In genomic region chr1:238101923-238102322, GRCh38 we compare ENCODE assay signal across 6 cellular contexts.
"Had no signal": no experiment of that assay in that cellular context is flagged by ENCODE, and none has a peak within 500 bp of the region (broad histone marks: within the 10 kb centered on the region; RNA-seq: fewer than 3 reads in every experiment).

No MANE protein-coding gene starts in this region.

- H3K27ac Mint-ChIP-seq: IgD-negative memory B cell had no signal

- H3K36me3 Mint-ChIP-seq: IgD-negative memory B cell had no signal

- H3K4me1 Mint-ChIP-seq: IgD-negative memory B cell had no signal

- ATAC-seq: HepG2, K562 had no signal

- H3K27me3 Mint-ChIP-seq: IgD-negative memory B cell had no signal

- H3K4me3 Mint-ChIP-seq: IgD-negative memory B cell had no signal

- H3K4me3 ChIP-seq: K562 had no signal

- DNase-seq: IMR-90, KBM-7 had no signal

- H3K27ac ChIP-seq: HL-60 had no signal
